Comparison of ENCODE assay signal across 2 cellular contexts in the genomic region with DNA sequence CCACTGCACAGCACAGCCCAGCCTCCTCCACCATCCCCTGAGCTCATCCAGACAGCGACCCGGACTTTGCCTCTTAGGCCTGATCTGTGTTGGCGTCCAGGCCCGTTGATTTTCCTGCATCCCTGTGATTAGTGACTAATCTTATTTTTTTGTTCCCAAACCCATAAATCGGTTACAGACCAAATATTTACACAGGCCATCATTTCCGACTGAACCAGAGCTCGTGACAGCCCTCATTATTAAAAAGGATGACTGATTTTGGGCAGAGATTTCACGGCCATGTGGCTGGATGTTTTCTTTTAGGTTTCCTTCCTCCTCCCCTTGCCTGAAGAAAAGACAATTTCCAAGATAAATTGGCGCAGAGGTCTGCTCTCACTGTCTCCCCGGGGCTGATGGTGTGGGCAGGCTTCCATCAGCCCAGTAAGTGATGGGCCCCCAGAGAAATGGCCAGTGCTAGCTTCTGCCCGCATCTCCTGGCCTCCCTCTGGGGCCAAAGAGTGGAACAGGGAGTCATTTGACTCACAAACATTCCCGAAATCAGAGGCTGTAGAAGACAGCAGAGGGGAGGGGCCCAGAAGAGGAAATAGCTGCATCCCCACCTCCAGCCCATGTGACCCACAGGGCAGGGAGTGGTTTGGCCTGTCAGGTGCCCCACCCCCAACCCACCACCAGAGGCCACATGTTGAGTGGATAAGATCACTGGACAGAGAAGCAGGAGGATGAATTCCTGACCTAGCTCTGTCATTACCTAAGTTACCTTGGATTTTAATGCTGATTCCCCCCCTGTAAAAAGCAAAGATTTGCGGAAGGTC.
TF ChIP-seq lines count a peak whose summit lies in the region.

No MANE protein-coding gene starts in this region.

TF ChIP-seq in A549, 52 proteins besides CTCF, POLR2A, EP300 and RAD21 (continued from another document):
- TF ChIP-seq JUNB (IDR thresholded peaks at IDR 0.05): peak; percentile 81
- TF ChIP-seq, protein P1, sequence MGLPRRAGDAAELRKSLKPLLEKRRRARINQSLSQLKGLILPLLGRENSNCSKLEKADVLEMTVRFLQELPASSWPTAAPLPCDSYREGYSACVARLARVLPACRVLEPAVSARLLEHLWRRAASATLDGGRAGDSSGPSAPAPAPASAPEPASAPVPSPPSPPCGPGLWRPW (IDR thresholded peaks at IDR 0.05): no peak
- TF ChIP-seq ZFP36 (IDR thresholded peaks at IDR 0.05; ENCODE audit: borderline replicate concordance, partially characterized antibody): no peak
- TF ChIP-seq, protein P2, sequence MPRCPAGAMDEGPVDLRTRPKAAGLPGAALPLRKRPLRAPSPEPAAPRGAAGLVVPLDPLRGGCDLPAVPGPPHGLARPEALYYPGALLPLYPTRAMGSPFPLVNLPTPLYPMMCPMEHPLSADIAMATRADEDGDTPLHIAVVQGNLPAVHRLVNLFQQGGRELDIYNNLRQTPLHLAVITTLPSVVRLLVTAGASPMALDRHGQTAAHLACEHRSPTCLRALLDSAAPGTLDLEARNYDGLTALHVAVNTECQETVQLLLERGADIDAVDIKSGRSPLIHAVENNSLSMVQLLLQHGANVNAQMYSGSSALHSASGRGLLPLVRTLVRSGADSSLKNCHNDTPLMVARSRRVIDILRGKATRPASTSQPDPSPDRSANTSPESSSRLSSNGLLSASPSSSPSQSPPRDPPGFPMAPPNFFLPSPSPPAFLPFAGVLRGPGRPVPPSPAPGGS (IDR thresholded peaks at IDR 0.05): peak; percentile 64; the same call in 2 of the 3 replicates
- TF ChIP-seq FOSB (CRISPR knock-in tag; IDR thresholded peaks at IDR 0.05): no peak
- peak; percentile 54; the same call in 1 of the 2 replicates for TF ChIP-seq PHF8 (IDR thresholded peaks at IDR 0.05; ENCODE audit: borderline replicate concordance, low read depth)
- no peak for TF ChIP-seq RFX5 (IDR thresholded peaks at IDR 0.05)
- TF ChIP-seq CHD2 (IDR thresholded peaks at IDR 0.05; ENCODE audit: low read length, partially characterized antibody): no peak
- no peak for TF ChIP-seq RARB (CRISPR knock-in tag; IDR thresholded peaks at IDR 0.05)
- TF ChIP-seq ZC3H11A (IDR thresholded peaks at IDR 0.05): no peak
- TF ChIP-seq TFCP2L1 (CRISPR knock-in tag; IDR thresholded peaks at IDR 0.05): no peak
- TF ChIP-seq GATA3 (IDR thresholded peaks at IDR 0.05; ENCODE audit: borderline replicate concordance): peak; percentile 72
- TF ChIP-seq HDAC2 (IDR thresholded peaks at IDR 0.05): no peak
- TF ChIP-seq, protein P3, sequence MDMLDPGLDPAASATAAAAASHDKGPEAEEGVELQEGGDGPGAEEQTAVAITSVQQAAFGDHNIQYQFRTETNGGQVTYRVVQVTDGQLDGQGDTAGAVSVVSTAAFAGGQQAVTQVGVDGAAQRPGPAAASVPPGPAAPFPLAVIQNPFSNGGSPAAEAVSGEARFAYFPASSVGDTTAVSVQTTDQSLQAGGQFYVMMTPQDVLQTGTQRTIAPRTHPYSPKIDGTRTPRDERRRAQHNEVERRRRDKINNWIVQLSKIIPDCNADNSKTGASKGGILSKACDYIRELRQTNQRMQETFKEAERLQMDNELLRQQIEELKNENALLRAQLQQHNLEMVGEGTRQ (IDR thresholded peaks at IDR 0.05): peak; percentile 95
- peak; percentile 23 for TF ChIP-seq MYC (IDR thresholded peaks at IDR 0.05; ENCODE audit: borderline replicate concordance, low read length)
- TF ChIP-seq CHD4 (IDR thresholded peaks at IDR 0.05; ENCODE audit: borderline replicate concordance): no peak
- TF ChIP-seq CBX8 (IDR thresholded peaks at IDR 0.05): no peak
- TF ChIP-seq HOXB13 (CRISPR knock-in tag; IDR thresholded peaks at IDR 0.05; ENCODE audit: low read depth): no peak
- TF ChIP-seq, protein P4, sequence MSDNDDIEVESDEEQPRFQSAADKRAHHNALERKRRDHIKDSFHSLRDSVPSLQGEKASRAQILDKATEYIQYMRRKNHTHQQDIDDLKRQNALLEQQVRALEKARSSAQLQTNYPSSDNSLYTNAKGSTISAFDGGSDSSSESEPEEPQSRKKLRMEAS (IDR thresholded peaks at IDR 0.05): peak; percentile 91
- TF ChIP-seq, protein P5, sequence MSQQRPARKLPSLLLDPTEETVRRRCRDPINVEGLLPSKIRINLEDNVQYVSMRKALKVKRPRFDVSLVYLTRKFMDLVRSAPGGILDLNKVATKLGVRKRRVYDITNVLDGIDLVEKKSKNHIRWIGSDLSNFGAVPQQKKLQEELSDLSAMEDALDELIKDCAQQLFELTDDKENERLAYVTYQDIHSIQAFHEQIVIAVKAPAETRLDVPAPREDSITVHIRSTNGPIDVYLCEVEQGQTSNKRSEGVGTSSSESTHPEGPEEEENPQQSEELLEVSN (IDR thresholded peaks at IDR 0.05; ENCODE audit: borderline replicate concordance, low read depth): peak; percentile 36; the same call in 1 of the 2 replicates
- TF ChIP-seq ZSCAN20 (CRISPR knock-in tag; IDR thresholded peaks at IDR 0.05): peak; percentile 40; the same call in 1 of the 2 replicates
- no peak for TF ChIP-seq FOXS1 (CRISPR knock-in tag; IDR thresholded peaks at IDR 0.05)

TF ChIP-seq in HepG2, 621 proteins besides CTCF, POLR2A, EP300 and RAD21 (continued from another document):
- TF ChIP-seq, protein P6, sequence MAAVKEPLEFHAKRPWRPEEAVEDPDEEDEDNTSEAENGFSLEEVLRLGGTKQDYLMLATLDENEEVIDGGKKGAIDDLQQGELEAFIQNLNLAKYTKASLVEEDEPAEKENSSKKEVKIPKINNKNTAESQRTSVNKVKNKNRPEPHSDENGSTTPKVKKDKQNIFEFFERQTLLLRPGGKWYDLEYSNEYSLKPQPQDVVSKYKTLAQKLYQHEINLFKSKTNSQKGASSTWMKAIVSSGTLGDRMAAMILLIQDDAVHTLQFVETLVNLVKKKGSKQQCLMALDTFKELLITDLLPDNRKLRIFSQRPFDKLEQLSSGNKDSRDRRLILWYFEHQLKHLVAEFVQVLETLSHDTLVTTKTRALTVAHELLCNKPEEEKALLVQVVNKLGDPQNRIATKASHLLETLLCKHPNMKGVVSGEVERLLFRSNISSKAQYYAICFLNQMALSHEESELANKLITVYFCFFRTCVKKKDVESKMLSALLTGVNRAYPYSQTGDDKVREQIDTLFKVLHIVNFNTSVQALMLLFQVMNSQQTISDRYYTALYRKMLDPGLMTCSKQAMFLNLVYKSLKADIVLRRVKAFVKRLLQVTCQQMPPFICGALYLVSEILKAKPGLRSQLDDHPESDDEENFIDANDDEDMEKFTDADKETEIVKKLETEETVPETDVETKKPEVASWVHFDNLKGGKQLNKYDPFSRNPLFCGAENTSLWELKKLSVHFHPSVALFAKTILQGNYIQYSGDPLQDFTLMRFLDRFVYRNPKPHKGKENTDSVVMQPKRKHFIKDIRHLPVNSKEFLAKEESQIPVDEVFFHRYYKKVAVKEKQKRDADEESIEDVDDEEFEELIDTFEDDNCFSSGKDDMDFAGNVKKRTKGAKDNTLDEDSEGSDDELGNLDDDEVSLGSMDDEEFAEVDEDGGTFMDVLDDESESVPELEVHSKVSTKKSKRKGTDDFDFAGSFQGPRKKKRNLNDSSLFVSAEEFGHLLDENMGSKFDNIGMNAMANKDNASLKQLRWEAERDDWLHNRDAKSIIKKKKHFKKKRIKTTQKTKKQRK (IDR thresholded peaks at IDR 0.05; ENCODE audit: low read length): no peak
- TF ChIP-seq, protein P7, sequence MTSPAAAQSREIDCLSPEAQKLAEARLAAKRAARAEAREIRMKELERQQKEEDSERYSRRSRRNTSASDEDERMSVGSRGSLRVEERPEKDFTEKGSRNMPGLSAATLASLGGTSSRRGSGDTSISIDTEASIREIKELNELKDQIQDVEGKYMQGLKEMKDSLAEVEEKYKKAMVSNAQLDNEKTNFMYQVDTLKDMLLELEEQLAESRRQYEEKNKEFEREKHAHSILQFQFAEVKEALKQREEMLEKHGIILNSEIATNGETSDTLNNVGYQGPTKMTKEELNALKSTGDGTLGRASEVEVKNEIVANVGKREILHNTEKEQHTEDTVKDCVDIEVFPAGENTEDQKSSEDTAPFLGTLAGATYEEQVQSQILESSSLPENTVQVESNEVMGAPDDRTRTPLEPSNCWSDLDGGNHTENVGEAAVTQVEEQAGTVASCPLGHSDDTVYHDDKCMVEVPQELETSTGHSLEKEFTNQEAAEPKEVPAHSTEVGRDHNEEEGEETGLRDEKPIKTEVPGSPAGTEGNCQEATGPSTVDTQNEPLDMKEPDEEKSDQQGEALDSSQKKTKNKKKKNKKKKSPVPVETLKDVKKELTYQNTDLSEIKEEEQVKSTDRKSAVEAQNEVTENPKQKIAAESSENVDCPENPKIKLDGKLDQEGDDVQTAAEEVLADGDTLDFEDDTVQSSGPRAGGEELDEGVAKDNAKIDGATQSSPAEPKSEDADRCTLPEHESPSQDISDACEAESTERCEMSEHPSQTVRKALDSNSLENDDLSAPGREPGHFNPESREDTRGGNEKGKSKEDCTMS (CRISPR knock-in tag; conservative IDR thresholded peaks at IDR 0.05): no peak
- TF ChIP-seq TBX2 (CRISPR knock-in tag; IDR thresholded peaks at IDR 0.05; ENCODE audit: borderline replicate concordance) (no peak), ZMYM2 (CRISPR knock-in tag; IDR thresholded peaks at IDR 0.05) (no peak)
- TF ChIP-seq, protein P8, sequence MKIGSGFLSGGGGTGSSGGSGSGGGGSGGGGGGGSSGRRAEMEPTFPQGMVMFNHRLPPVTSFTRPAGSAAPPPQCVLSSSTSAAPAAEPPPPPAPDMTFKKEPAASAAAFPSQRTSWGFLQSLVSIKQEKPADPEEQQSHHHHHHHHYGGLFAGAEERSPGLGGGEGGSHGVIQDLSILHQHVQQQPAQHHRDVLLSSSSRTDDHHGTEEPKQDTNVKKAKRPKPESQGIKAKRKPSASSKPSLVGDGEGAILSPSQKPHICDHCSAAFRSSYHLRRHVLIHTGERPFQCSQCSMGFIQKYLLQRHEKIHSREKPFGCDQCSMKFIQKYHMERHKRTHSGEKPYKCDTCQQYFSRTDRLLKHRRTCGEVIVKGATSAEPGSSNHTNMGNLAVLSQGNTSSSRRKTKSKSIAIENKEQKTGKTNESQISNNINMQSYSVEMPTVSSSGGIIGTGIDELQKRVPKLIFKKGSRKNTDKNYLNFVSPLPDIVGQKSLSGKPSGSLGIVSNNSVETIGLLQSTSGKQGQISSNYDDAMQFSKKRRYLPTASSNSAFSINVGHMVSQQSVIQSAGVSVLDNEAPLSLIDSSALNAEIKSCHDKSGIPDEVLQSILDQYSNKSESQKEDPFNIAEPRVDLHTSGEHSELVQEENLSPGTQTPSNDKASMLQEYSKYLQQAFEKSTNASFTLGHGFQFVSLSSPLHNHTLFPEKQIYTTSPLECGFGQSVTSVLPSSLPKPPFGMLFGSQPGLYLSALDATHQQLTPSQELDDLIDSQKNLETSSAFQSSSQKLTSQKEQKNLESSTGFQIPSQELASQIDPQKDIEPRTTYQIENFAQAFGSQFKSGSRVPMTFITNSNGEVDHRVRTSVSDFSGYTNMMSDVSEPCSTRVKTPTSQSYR (CRISPR knock-in tag; IDR thresholded peaks at IDR 0.05; ENCODE audit: borderline replicate concordance): 0 out of 2 replicates have a peak, but pooled peaks have one; percentile 24
- TF ChIP-seq, protein P9, sequence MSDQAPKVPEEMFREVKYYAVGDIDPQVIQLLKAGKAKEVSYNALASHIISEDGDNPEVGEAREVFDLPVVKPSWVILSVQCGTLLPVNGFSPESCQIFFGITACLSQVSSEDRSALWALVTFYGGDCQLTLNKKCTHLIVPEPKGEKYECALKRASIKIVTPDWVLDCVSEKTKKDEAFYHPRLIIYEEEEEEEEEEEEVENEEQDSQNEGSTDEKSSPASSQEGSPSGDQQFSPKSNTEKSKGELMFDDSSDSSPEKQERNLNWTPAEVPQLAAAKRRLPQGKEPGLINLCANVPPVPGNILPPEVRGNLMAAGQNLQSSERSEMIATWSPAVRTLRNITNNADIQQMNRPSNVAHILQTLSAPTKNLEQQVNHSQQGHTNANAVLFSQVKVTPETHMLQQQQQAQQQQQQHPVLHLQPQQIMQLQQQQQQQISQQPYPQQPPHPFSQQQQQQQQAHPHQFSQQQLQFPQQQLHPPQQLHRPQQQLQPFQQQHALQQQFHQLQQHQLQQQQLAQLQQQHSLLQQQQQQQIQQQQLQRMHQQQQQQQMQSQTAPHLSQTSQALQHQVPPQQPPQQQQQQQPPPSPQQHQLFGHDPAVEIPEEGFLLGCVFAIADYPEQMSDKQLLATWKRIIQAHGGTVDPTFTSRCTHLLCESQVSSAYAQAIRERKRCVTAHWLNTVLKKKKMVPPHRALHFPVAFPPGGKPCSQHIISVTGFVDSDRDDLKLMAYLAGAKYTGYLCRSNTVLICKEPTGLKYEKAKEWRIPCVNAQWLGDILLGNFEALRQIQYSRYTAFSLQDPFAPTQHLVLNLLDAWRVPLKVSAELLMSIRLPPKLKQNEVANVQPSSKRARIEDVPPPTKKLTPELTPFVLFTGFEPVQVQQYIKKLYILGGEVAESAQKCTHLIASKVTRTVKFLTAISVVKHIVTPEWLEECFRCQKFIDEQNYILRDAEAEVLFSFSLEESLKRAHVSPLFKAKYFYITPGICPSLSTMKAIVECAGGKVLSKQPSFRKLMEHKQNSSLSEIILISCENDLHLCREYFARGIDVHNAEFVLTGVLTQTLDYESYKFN (CRISPR knock-in tag; conservative IDR thresholded peaks at IDR 0.05): no peak
- TF ChIP-seq, protein P3 (IDR thresholded peaks at IDR 0.05; ENCODE audit: low read depth, low read length): peak; percentile 13; the same call in 1 of the 2 replicates
- TF ChIP-seq, protein P3 (CRISPR knock-in tag; IDR thresholded peaks at IDR 0.05; ENCODE audit: borderline replicate concordance): no peak
- TF ChIP-seq, protein P10, sequence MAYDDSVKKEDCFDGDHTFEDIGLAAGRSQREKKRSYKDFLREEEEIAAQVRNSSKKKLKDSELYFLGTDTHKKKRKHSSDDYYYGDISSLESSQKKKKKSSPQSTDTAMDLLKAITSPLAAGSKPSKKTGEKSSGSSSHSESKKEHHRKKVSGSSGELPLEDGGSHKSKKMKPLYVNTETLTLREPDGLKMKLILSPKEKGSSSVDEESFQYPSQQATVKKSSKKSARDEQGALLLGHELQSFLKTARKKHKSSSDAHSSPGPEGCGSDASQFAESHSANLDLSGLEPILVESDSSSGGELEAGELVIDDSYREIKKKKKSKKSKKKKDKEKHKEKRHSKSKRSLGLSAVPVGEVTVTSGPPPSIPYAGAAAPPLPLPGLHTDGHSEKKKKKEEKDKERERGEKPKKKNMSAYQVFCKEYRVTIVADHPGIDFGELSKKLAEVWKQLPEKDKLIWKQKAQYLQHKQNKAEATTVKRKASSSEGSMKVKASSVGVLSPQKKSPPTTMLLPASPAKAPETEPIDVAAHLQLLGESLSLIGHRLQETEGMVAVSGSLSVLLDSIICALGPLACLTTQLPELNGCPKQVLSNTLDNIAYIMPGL (CRISPR knock-in tag; IDR thresholded peaks at IDR 0.05; ENCODE audit: borderline replicate concordance in 1 of 2, low read depth in 1 of 2): no peak
